ENCODE assay signal across 10 cellular contexts in the genomic region with DNA sequence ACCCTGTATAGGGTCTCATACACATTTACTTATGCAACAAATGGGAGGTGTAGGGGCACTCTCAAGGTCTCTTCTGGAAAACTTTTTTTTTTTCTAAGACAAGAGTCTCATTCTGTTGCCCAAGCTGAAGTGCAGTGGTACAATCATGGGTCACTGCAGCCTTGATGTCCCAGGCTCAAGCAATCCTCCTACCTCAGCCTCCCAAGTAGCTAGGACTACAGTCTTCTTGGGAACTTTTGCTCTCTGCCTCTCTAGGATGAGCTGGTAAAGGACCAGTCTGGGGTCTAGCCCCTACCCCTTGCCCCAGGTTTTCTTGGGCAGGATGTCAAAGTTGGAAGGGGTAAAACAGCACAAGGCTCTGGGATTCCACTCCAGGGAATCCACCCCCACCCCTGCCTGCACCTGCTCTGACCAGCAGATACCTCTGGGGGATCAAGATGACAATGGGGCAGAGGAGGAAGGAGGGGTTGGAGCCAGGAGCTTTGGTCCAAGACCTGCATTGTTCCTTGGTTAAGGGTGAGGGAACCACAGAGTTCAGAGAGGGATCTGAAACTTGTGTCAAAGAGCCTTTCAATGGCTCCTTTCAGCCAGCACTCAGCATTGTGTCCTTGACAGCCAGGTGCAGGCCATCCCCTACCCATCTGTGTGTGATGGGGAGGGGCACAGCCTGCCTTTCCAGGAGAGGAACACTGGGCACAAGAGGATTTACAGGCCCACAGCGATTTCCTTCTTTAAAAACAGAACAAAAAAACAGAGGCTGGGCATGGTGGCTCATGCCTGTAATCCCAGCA. TPM values are rescaled to one million over a fixed set of nuclear protein-coding genes. Genes with fewer than 3 reads are reported as not detected.
A peak's percentile ranks its signal among the peaks of the same experiment; 100 is the strongest.
DNase-seq lines count a peak whose midpoint lies in the region; ATAC-seq, FAIRE-seq and TF ChIP-seq lines count a peak whose summit lies in the region.
"Had no signal": no experiment of that assay in that cellular context is flagged by ENCODE, and none has a peak within 500 bp of the region (broad histone marks: within the 10 kb centered on the region; RNA-seq: fewer than 3 reads in every experiment).

No MANE protein-coding gene starts in this region.

- H3K4me1 ChIP-seq in right atrium auricular region (peaks cover 0 to 100% of the 10 kb centered on the region in 2 donors), SJSA1 (replicated peaks) (peaks cover 75% of the 10 kb centered on the region), lower lobe of right lung (peaks cover 100% of the 10 kb centered on the region), urinary bladder (ENCODE audit: insufficient read depth) (peaks cover 2% of the 10 kb centered on the region)

- ATAC-seq in left cardiac atrium (no peak), lower lobe of right lung (no peak), GM19467 (IDR thresholded peaks at IDR 0.05; ENCODE audit: unreplicated experiment) (no peak)

- H3K36me3 ChIP-seq in right atrium auricular region (peaks cover 11% of the 10 kb centered on the region), SJSA1 (peaks cover 67% of the 10 kb centered on the region), lower lobe of right lung (peaks cover 21% of the 10 kb centered on the region), urinary bladder (ENCODE audit: insufficient read depth) (no peaks in the 10 kb centered on the region)

- intact Hi-C loops in left cardiac atrium (cut with DNase I) = no loop called here
- intact Hi-C loops in lower lobe of right lung (cut with DNase I) = loop anchor here (10.0 kb wide), 1 partner anchor 61 kb away; no protein-coding TSS in a partner anchor

- no peaks in the 10 kb centered on the region for H3K27me3 ChIP-seq in right atrium auricular region
- no peaks in the 10 kb centered on the region for H3K27me3 ChIP-seq in SJSA1 (replicated peaks)
- H3K27me3 ChIP-seq in lower lobe of right lung (ENCODE audit: low read depth) = no peaks in the 10 kb centered on the region

- no peaks in the 10 kb centered on the region for H3K9me3 ChIP-seq in right atrium auricular region
- H3K9me3 ChIP-seq in SJSA1 (replicated peaks) = no peaks in the 10 kb centered on the region
- no peaks in the 10 kb centered on the region for H3K9me3 ChIP-seq in lower lobe of right lung

- 13% methylated on average over 1 of the region's 1 CpG for WGBS in urinary bladder

- no peak for FAIRE-seq in frontal cortex (lab: Jason Lieb, UNC)

- DNase-seq in right atrium auricular region (ENCODE audit: low spot score) (no peak), left cardiac atrium (no peak), SJSA1 (ENCODE audit: low read depth in 1 of 2, low spot score in 2 of 2) (peak; percentile 74 to 85), lower lobe of right lung (no peak), frontal cortex (ENCODE audit: low spot score in 2 of 2) (no peak), OCI-M1 (lab: John Stamatoyannopoulos, UW) (no peak)
- DNase-seq: dermis blood vessel endothelial cell; stimulated activated naive CD4-positive, alpha-beta T cell treated with Interleukin-2 at 50 U/mL for 16 hours had no signal

- TF ChIP-seq CTCF in right atrium auricular region (IDR thresholded peaks at IDR 0.05) (no peak), lower lobe of right lung (IDR thresholded peaks at IDR 0.05) (no peak)

- H3K27ac ChIP-seq in right atrium auricular region = peak overlapping the region; percentile 41 to 72
- H3K27ac ChIP-seq in SJSA1 = no peak overlapping the region
- peak overlapping the region; percentile 67 for H3K27ac ChIP-seq in lower lobe of right lung
- H3K27ac ChIP-seq in urinary bladder (ENCODE audit: low read depth) = peak overlapping the region; percentile 15

- H3K4me3 ChIP-seq in right atrium auricular region (no peak overlapping the region), SJSA1 (no peak overlapping the region), lower lobe of right lung (no peak overlapping the region), urinary bladder (ENCODE audit: low read depth, low read length) (no peak overlapping the region)

RNA-seq across cellular contexts. Expression of a gene that starts 12.2 kb away (rescaled TPM):
- total RNA-seq in right atrium auricular region = 100 to 1,000 TPM in 1 of 2 donors, 10 to 100 TPM in 1; 67.6 to 105 TPM
- 10 to 100 TPM; 90.6 to 97.1 TPM for total RNA-seq in left cardiac atrium
- total RNA-seq in SJSA1 (2014; rRNA removed; shearing (Covaris generic)) = 420 and 508 TPM in 2 replicates
- 220 TPM for total RNA-seq in lower lobe of right lung
- total RNA-seq in urinary bladder = 80.2 TPM
- polyA plus RNA-seq in urinary bladder = 145 TPM
- total RNA-seq in frontal cortex = 14.7 TPM

RNA-seq across cellular contexts. Expression of a gene that starts 15.7 kb away (rescaled TPM):
- total RNA-seq in right atrium auricular region = 1 to 10 TPM; 1.3 to 2.6 TPM
- 1 to 10 TPM; 2.7 to 2.8 TPM for total RNA-seq in left cardiac atrium
- 6.0 and 6.6 TPM in 2 replicates for total RNA-seq in SJSA1 (2014; rRNA removed; shearing (Covaris generic))
- 10.8 TPM for total RNA-seq in lower lobe of right lung
- total RNA-seq in urinary bladder = 6.1 TPM
- 2.7 TPM for polyA plus RNA-seq in urinary bladder
- 1.6 TPM for total RNA-seq in frontal cortex

RNA-seq across cellular contexts. Expression of a gene that starts 51.7 kb away (rescaled TPM):
- total RNA-seq in right atrium auricular region (10 to 100 TPM; 20.0 to 23.2 TPM), left cardiac atrium (10 to 100 TPM; 29.2 to 38.1 TPM), lower lobe of right lung (22.6 TPM), urinary bladder (15.9 TPM), frontal cortex (30.2 TPM)
- total RNA-seq in SJSA1 (2014; rRNA removed; shearing (Covaris generic)) = 591 and 596 TPM in 2 replicates
- 36.3 TPM for polyA plus RNA-seq in urinary bladder

Comparison
In these comparisons a context has a peak if more than half of its experiments do, and no peak if none do; other contexts are left out.
1. DNase-seq: peak in SJSA1 (2 of 2); none in right atrium auricular region (single experiment), left cardiac atrium (single experiment), lower lobe of right lung (single experiment), frontal cortex (0 of 2) and OCI-M1 (single experiment).
2. RNA of a gene that starts 51.7 kb away (total RNA-seq): 591 to 596 TPM in SJSA1; 29.2 to 38.1 TPM in left cardiac atrium, 30.2 TPM in frontal cortex (single experiment), 20.0 to 23.2 TPM in right atrium auricular region, 22.6 TPM in lower lobe of right lung (single experiment) and 15.9 TPM in urinary bladder (single experiment); every median in the first group is over 10 times any median in the second.